23 cellular contexts compared by ENCODE assay signal in genomic region chr6:83153958-83154357, GRCh38. TPM values are rescaled to one million over a fixed set of nuclear protein-coding genes. Genes with fewer than 3 reads are reported as not detected.
DNase-seq lines count a peak whose midpoint lies in the region; ATAC-seq and TF ChIP-seq lines count a peak whose summit lies in the region.
"Had no signal": no experiment of that assay in that cellular context is flagged by ENCODE, and none has a peak within 500 bp of the region (broad histone marks: within the 10 kb centered on the region; RNA-seq: fewer than 3 reads in every experiment).

No MANE protein-coding gene starts in this region.

- TF ChIP-seq CTCF in choroid plexus epithelial cell (conservative IDR thresholded peaks at IDR 0.05; ENCODE audit: low read depth, low read length): no peak

- peaks cover 0 to 1% of the 10 kb centered on the region in 2 donors for H3K36me3 Mint-ChIP-seq in activated T-cell treated with anti-CD3 and anti-CD28 coated beads, Interleukin-2, amount 50 U/mL, for 72 hours (ENCODE audit: insufficient read depth in 2 of 2)
- peaks cover 5% of the 10 kb centered on the region for H3K36me3 Mint-ChIP-seq in activated T-helper 1 cell treated with anti-CD3 and anti-CD28 coated beads, Interleukin-12 subunit alpha, Interleukin-12 subunit beta, Interleukin-2, Interleukin-4 antibody, amounts not matched to agents 30 ng/mL and 10 ng/mL and 1 ng/mL, durations not matched to agents 14 hours and 24 hours and 36 hours (ENCODE audit: low read depth)

- no peak for ATAC-seq in activated T-cell treated with anti-CD3 and anti-CD28 coated beads, Interleukin-2, amount 50 U/mL, for 72 hours (replicated peaks in 1 of 2)
- ATAC-seq: body of pancreas, heart left ventricle, left ventricle myocardium superior had no signal

- CTCF ChIA-PET in HEK293T (lab: Yijun Ruan, JAX): no interaction called here

- no peaks in the 10 kb centered on the region for H3K9me3 Mint-ChIP-seq in activated T-cell treated with anti-CD3 and anti-CD28 coated beads, Interleukin-2, amount 50 U/mL, for 72 hours
- H3K9me3 Mint-ChIP-seq in activated T-helper 1 cell treated with anti-CD3 and anti-CD28 coated beads, Interleukin-12 subunit alpha, Interleukin-12 subunit beta, Interleukin-2, Interleukin-4 antibody, amounts not matched to agents 30 ng/mL and 10 ng/mL and 1 ng/mL, durations not matched to agents 14 hours and 24 hours and 36 hours: no peaks in the 10 kb centered on the region
- H3K9me3 Mint-ChIP-seq: activated CD4-positive, alpha-beta T cell treated with anti-CD3 and anti-CD28 coated beads, Interleukin-2, amount 10 ng/mL, durations not matched to agents 24 days and 14 days; activated naive CD8-positive, alpha-beta T cell treated with anti-CD3 and anti-CD28 coated beads for 36 hours; nephron progenitor cell; T-helper 1 cell treated with Interleukin-12 subunit alpha and Interleukin-12 subunit beta and Interleukin-4 antibody, amounts not matched to agents 30 μg/mL and 1 μg/mL, for 36 hours had no signal

- no peak overlapping the region for H3K4me3 ChIP-seq in choroid plexus epithelial cell (ENCODE audit: low read depth, low read length)
- H3K4me3 ChIP-seq: body of pancreas, colonic mucosa, heart left ventricle, SJSA1 had no signal

- H3K27ac Mint-ChIP-seq in activated T-cell treated with anti-CD3 and anti-CD28 coated beads, Interleukin-2, amount 50 U/mL, for 72 hours: peak overlapping the region; percentile 8
- no peak overlapping the region for H3K27ac Mint-ChIP-seq in activated T-helper 1 cell treated with anti-CD3 and anti-CD28 coated beads, Interleukin-12 subunit alpha, Interleukin-12 subunit beta, Interleukin-2, Interleukin-4 antibody, amounts not matched to agents 30 ng/mL and 10 ng/mL and 1 ng/mL, durations not matched to agents 14 hours and 24 hours and 36 hours
- H3K27ac Mint-ChIP-seq: activated CD4-positive, alpha-beta T cell treated with anti-CD3 and anti-CD28 coated beads, Interleukin-2, amount 10 ng/mL, durations not matched to agents 24 days and 14 days; activated naive CD8-positive, alpha-beta T cell treated with anti-CD3 and anti-CD28 coated beads for 36 hours; nephron progenitor cell; T-helper 1 cell treated with Interleukin-12 subunit alpha and Interleukin-12 subunit beta and Interleukin-4 antibody, amounts not matched to agents 30 μg/mL and 1 μg/mL, for 36 hours had no signal

- no peaks in the 10 kb centered on the region for H3K4me1 Mint-ChIP-seq in activated T-cell treated with anti-CD3 and anti-CD28 coated beads, Interleukin-2, amount 50 U/mL, for 72 hours (ENCODE audit: low read depth)
- no peaks in the 10 kb centered on the region for H3K4me1 Mint-ChIP-seq in activated T-helper 1 cell treated with anti-CD3 and anti-CD28 coated beads, Interleukin-12 subunit alpha, Interleukin-12 subunit beta, Interleukin-2, Interleukin-4 antibody, amounts not matched to agents 30 ng/mL and 10 ng/mL and 1 ng/mL, durations not matched to agents 14 hours and 24 hours and 36 hours (ENCODE audit: low read depth)
- H3K4me1 Mint-ChIP-seq: activated CD4-positive, alpha-beta T cell treated with anti-CD3 and anti-CD28 coated beads, Interleukin-2, amount 10 ng/mL, durations not matched to agents 24 days and 14 days; activated naive CD8-positive, alpha-beta T cell treated with anti-CD3 and anti-CD28 coated beads for 36 hours; nephron progenitor cell had no signal

- intact Hi-C loops in activated T-helper 1 cell treated with anti-CD3 and anti-CD28 coated beads, Interleukin-12 subunit alpha, Interleukin-12 subunit beta, Interleukin-2, Interleukin-4 antibody, amounts not matched to agents 30 ng/mL and 10 ng/mL and 1 ng/mL, durations not matched to agents 14 hours and 24 hours and 36 hours (cut with micrococcal nuclease): no loop called here

- POLR2A ChIA-PET in HEK293T (lab: Yijun Ruan, JAX): interaction anchor here (2.1 kb wide), 1 partner anchor 89 kb away, joined by 7 read pairs; the partner anchor contains the start of gene UBE3D

- DNase-seq in activated T-cell treated with anti-CD3 and anti-CD28 coated beads, Interleukin-2, amount 50 U/mL, for 72 hours: no peak
- no peak for DNase-seq in activated T-cell treated with anti-CD3 and anti-CD28 coated beads, Interleukin-2, amount 50 U/mL, for 1 hour
- peak; percentile 13 for DNase-seq in NCI-H69 (lab: John Stamatoyannopoulos, UW)
- peak; percentile 16 for DNase-seq in choroid plexus epithelial cell (ENCODE audit: low read depth)
- peak; percentile 31 for DNase-seq in renal cortical epithelial cell (ENCODE audit: low read depth)
- no peak for DNase-seq in globus pallidus (ENCODE audit: low spot score)
- DNase-seq in HEK293T (ENCODE audit: extremely low spot score): no peak
- no peak for DNase-seq in activated T-helper 1 cell treated with anti-CD3 and anti-CD28 coated beads, Interleukin-12 subunit alpha, Interleukin-12 subunit beta, Interleukin-2, Interleukin-4 antibody, amounts not matched to agents 30 ng/mL and 10 ng/mL and 1 ng/mL, durations not matched to agents 14 hours and 24 hours and 36 hours (ENCODE audit: low spot score)
- DNase-seq: activated CD4-positive, alpha-beta T cell treated with anti-CD3 and anti-CD28 coated beads, Interleukin-2, amount 10 ng/mL, durations not matched to agents 24 days and 14 days; activated naive CD8-positive, alpha-beta T cell treated with anti-CD3 and anti-CD28 coated beads for 36 hours; BE2C; body of pancreas; Caco-2; colonic mucosa; EL; GOT3; heart left ventricle; left ventricle myocardium superior; NCI-H1694; NCI-H446; nephron progenitor cell had no signal

- no peak overlapping the region for H3K4me3 Mint-ChIP-seq in activated T-cell treated with anti-CD3 and anti-CD28 coated beads, Interleukin-2, amount 50 U/mL, for 72 hours
- no peak overlapping the region for H3K4me3 Mint-ChIP-seq in activated T-helper 1 cell treated with anti-CD3 and anti-CD28 coated beads, Interleukin-12 subunit alpha, Interleukin-12 subunit beta, Interleukin-2, Interleukin-4 antibody, amounts not matched to agents 30 ng/mL and 10 ng/mL and 1 ng/mL, durations not matched to agents 14 hours and 24 hours and 36 hours
- H3K4me3 Mint-ChIP-seq: activated CD4-positive, alpha-beta T cell treated with anti-CD3 and anti-CD28 coated beads, Interleukin-2, amount 10 ng/mL, durations not matched to agents 24 days and 14 days; activated naive CD8-positive, alpha-beta T cell treated with anti-CD3 and anti-CD28 coated beads for 36 hours; nephron progenitor cell; T-helper 1 cell treated with Interleukin-12 subunit alpha and Interleukin-12 subunit beta and Interleukin-4 antibody, amounts not matched to agents 30 μg/mL and 1 μg/mL, for 36 hours had no signal

- H3K27me3 Mint-ChIP-seq in activated T-cell treated with anti-CD3 and anti-CD28 coated beads, Interleukin-2, amount 50 U/mL, for 72 hours (ENCODE audit: low read depth): no peaks in the 10 kb centered on the region
- no peaks in the 10 kb centered on the region for H3K27me3 Mint-ChIP-seq in activated T-helper 1 cell treated with anti-CD3 and anti-CD28 coated beads, Interleukin-12 subunit alpha, Interleukin-12 subunit beta, Interleukin-2, Interleukin-4 antibody, amounts not matched to agents 30 ng/mL and 10 ng/mL and 1 ng/mL, durations not matched to agents 14 hours and 24 hours and 36 hours (ENCODE audit: insufficient read depth)
- H3K27me3 Mint-ChIP-seq: activated CD4-positive, alpha-beta T cell treated with anti-CD3 and anti-CD28 coated beads, Interleukin-2, amount 10 ng/mL, durations not matched to agents 24 days and 14 days; activated naive CD8-positive, alpha-beta T cell treated with anti-CD3 and anti-CD28 coated beads for 36 hours had no signal

TF ChIP-seq in HEK293T, 16 proteins besides CTCF, POLR2A, EP300 and RAD21:
- TF ChIP-seq PKNOX1 (IDR thresholded peaks at IDR 0.05): no peak
- TF ChIP-seq FOXK2 (IDR thresholded peaks at IDR 0.05): no peak
- no peak for TF ChIP-seq ELF4 (IDR thresholded peaks at IDR 0.05)
- no peak for TF ChIP-seq FOXM1 (IDR thresholded peaks at IDR 0.05; ENCODE audit: borderline replicate concordance)
- no peak for TF ChIP-seq ARNT (IDR thresholded peaks at IDR 0.05)
- TF ChIP-seq L3MBTL2 (conservative IDR thresholded peaks at IDR 0.05): no peak
- no peak for TF ChIP-seq CTBP1 (IDR thresholded peaks at IDR 0.05; ENCODE audit: borderline replicate concordance)
- no peak for TF ChIP-seq FOXA1 (IDR thresholded peaks at IDR 0.05)
- no peak for TF ChIP-seq BHLHE40 (IDR thresholded peaks at IDR 0.05; ENCODE audit: borderline replicate concordance)
- TF ChIP-seq ZNF384 (IDR thresholded peaks at IDR 0.05): no peak
- no peak for TF ChIP-seq HDGF (IDR thresholded peaks at IDR 0.05; ENCODE audit: borderline replicate concordance)
- TF ChIP-seq LEF1 (IDR thresholded peaks at IDR 0.05; ENCODE audit: borderline replicate concordance): no peak

RNA-seq across cellular contexts. Expression of gene PGM3, which starts 39.1 kb away (rescaled TPM):
- 10 to 100 TPM; 22.4 to 34.1 TPM for total RNA-seq in activated T-cell treated with anti-CD3 and anti-CD28 coated beads, Interleukin-2, amount 50 U/mL, for 72 hours
- total RNA-seq in renal cortical epithelial cell: 86.9 and 173 TPM in 2 replicates
- 24.8 and 25.4 TPM in 2 replicates for total RNA-seq in activated T-helper 1 cell treated with anti-CD3 and anti-CD28 coated beads, Interleukin-12 subunit alpha, Interleukin-12 subunit beta, Interleukin-2, Interleukin-4 antibody, amounts not matched to agents 30 ng/mL and 10 ng/mL and 1 ng/mL, durations not matched to agents 14 hours and 24 hours and 36 hours

RNA-seq across cellular contexts. Expression of gene RWDD2A, which starts 39.2 kb away (rescaled TPM):
- total RNA-seq in activated T-cell treated with anti-CD3 and anti-CD28 coated beads, Interleukin-2, amount 50 U/mL, for 72 hours: 1 to 10 TPM; 2.8 to 3.4 TPM
- total RNA-seq in renal cortical epithelial cell: 5.6 and 9.0 TPM in 2 replicates
- 0.98 and 1.3 TPM in 2 replicates for total RNA-seq in activated T-helper 1 cell treated with anti-CD3 and anti-CD28 coated beads, Interleukin-12 subunit alpha, Interleukin-12 subunit beta, Interleukin-2, Interleukin-4 antibody, amounts not matched to agents 30 ng/mL and 10 ng/mL and 1 ng/mL, durations not matched to agents 14 hours and 24 hours and 36 hours

Comparison
In these comparisons a context has a peak if more than half of its experiments do, and no peak if none do; other contexts are left out.
1. DNase-seq: peak in NCI-H69 (single experiment), choroid plexus epithelial cell (single experiment) and renal cortical epithelial cell (single experiment); none in activated T-cell treated with anti-CD3 and anti-CD28 coated beads, Interleukin-2, amount 50 U/mL, for 72 hours (0 of 2), activated T-cell treated with anti-CD3 and anti-CD28 coated beads, Interleukin-2, amount 50 U/mL, for 1 hour (single experiment), globus pallidus (single experiment), HEK293T (single experiment) and activated T-helper 1 cell treated with anti-CD3 and anti-CD28 coated beads, Interleukin-12 subunit alpha, Interleukin-12 subunit beta, Interleukin-2, Interleukin-4 antibody, amounts not matched to agents 30 ng/mL and 10 ng/mL and 1 ng/mL, durations not matched to agents 14 hours and 24 hours and 36 hours (single experiment).